ENCODE assay signal across 20 cellular contexts in the genomic region with DNA sequence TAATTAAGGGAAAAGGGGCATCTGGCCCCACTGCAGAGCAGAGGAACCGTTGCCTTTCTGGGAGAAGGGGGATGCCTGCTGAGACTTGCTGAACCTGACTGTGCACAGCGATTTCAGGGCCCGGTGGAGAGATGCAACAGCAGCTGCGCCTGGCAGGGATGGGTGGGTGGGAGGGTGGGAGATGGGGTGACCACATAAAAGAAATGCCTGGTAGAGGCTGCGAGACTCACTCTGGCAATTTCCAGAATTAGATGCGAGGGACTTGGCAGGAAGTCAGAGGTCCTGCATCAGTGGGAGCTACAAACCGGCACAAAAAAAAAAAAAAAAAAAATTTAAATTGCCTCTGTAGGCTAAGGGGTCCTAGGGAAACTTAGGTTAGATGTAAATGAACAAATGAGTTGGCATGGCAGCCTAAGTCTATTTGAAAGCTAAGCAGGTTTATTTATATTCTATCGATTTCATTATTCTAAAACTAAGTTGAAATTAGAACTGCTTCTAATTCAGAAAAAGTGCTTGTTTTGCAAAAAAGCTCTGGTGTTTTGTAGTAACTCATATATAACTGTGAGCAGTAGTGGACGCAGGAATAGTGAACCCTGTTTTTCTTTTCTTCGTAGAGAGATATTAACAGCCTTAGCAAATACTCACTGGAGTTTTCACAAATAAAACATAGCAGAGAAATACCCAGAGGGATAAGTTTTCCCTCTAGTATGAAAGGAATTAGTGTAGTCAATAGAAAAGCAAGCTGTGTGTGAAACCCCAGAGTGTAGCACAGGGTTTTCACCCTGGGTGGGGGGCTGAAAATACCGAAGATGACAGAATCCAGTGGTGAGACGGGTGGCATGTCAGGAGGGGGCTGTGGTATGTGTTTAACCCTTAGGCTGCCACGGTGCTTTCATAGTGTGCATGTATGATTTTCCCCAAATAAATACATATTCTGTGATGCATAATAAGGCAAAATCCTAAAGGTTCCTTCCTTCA.
A peak's percentile ranks its signal among the peaks of the same experiment; 100 is the strongest.
DNase-seq lines count a peak whose midpoint lies in the region; ATAC-seq, FAIRE-seq and TF ChIP-seq lines count a peak whose summit lies in the region.
"Had no signal": no experiment of that assay in that cellular context is flagged by ENCODE, and none has a peak within 500 bp of the region (broad histone marks: within the 10 kb centered on the region; RNA-seq: fewer than 3 reads in every experiment).

No MANE protein-coding gene starts in this region.

- H3K4me2 ChIP-seq in GM23338: no peak overlapping the region
- H3K4me2 ChIP-seq in K562 (ENCODE audit: insufficient read depth, low read length): no peak overlapping the region
- no peak overlapping the region for H3K4me2 ChIP-seq in HepG2 (ENCODE audit: low read depth, low read length)
- peak overlapping the region; percentile 40 for H3K4me2 ChIP-seq in smooth muscle cell

- CTCF ChIA-PET in K562 (lab: Yijun Ruan, JAX; ENCODE audit: low intra/inter-chr PET ratio) (interaction anchor here (0.6 kb wide), 1 partner anchor 476 kb away, joined by 5 read pairs; no protein-coding TSS in a partner anchor), HepG2 (lab: Yijun Ruan, JAX; ENCODE audit: low intra/inter-chr PET ratio, low total read pairs) (no interaction called here)

- no peaks in the 10 kb centered on the region for H3K9me3 Mint-ChIP-seq in GM23338
- H3K9me3 Mint-ChIP-seq: CD4-positive, CD25-positive, alpha-beta regulatory T cell; T-helper 2 cell treated with Interferon-gamma antibody and Interleukin-4, amounts not matched to agents 5 μg/mL and 100 μg/mL, for 36 hours had no signal

- TF ChIP-seq POLR2A in K562 (conservative IDR thresholded peaks at IDR 0.05) (no peak), HepG2 (IDR thresholded peaks at IDR 0.05; ENCODE audit: insufficient read depth in 1 of 2, low read depth in 2 of 2, low read length in 2 of 2) (no peak), GM12892 (IDR thresholded peaks at IDR 0.05; ENCODE audit: low read depth, low read length) (no peak)

- WGBS in K562 (ENCODE audit: insufficient coverage, low coverage, missing lambda C conversion rate): 5% methylated on average over 8 of the region's 13 CpGs
- 68% methylated on average over 13 of the region's 13 CpGs for WGBS in HepG2 (ENCODE audit: low lambda C conversion rate)
- WGBS in smooth muscle cell (ENCODE audit: low lambda C conversion rate): 44% methylated on average over 13 of the region's 13 CpGs

- peaks cover 3% of the 10 kb centered on the region for H3K27me3 Mint-ChIP-seq in GM23338 (ENCODE audit: insufficient read depth, low read depth, poor library complexity)

- H2AFZ ChIP-seq in GM23338 (no peak overlapping the region), K562 (ENCODE audit: low read depth, low read length) (no peak overlapping the region), HepG2 (ENCODE audit: low read length) (no peak overlapping the region), smooth muscle cell (ENCODE audit: low read depth) (no peak overlapping the region)

- H3K4me3 ChIP-seq in GM23338 (no peak overlapping the region), K562 (no peak overlapping the region), HepG2 (replicated peaks in 1 of 3; ENCODE audit: insufficient read depth in 1 of 3, low read depth in 2 of 3, low read length in 3 of 3) (no peak overlapping the region), smooth muscle cell (no peak overlapping the region)
- H3K4me3 ChIP-seq: thoracic aorta had no signal

- 0 out of 2 replicates have a peak, but pooled peaks cover 3% of the 10 kb centered on the region for H4K20me1 ChIP-seq in GM23338 (replicated peaks; ENCODE audit: insufficient read depth)
- H4K20me1 ChIP-seq in K562 (replicated peaks; ENCODE audit: control insufficient read depth, insufficient read depth, low read length): no peaks in the 10 kb centered on the region
- no peaks in the 10 kb centered on the region for H4K20me1 ChIP-seq in HepG2 (ENCODE audit: insufficient read depth, low read length)
- H4K20me1 ChIP-seq in smooth muscle cell (ENCODE audit: low read depth): no peaks in the 10 kb centered on the region

- H3K9me2 ChIP-seq in GM23338 (ENCODE audit: insufficient read depth): no peaks in the 10 kb centered on the region

- no peaks in the 10 kb centered on the region for H3K36me3 Mint-ChIP-seq in GM23338 (ENCODE audit: low read depth)
- H3K36me3 Mint-ChIP-seq: CD4-positive, CD25-positive, alpha-beta regulatory T cell had no signal

- no peak overlapping the region for H3K4me3 Mint-ChIP-seq in GM23338
- H3K4me3 Mint-ChIP-seq: CD4-positive, CD25-positive, alpha-beta regulatory T cell; T-helper 2 cell treated with Interferon-gamma antibody and Interleukin-4, amounts not matched to agents 5 μg/mL and 100 μg/mL, for 36 hours had no signal

- intact Hi-C loops in K562 (cut with micrococcal nuclease): no loop called here
- intact Hi-C loops in HepG2 (cut with micrococcal nuclease; ENCODE audit: unreplicated experiment): no loop called here

- 0 out of 2 replicates have a peak overlapping the region, but pooled peaks have one; percentile 5 for H3K27ac ChIP-seq in GM23338 (ENCODE audit: low read depth)
- H3K27ac ChIP-seq in K562 (ENCODE audit: extremely low read depth, low read depth, low read length): no peak overlapping the region
- H3K27ac ChIP-seq in HepG2 (ENCODE audit: extremely low read length, insufficient read depth, low read length): no peak overlapping the region
- no peak overlapping the region for H3K27ac ChIP-seq in smooth muscle cell (ENCODE audit: low read depth)
- H3K27ac ChIP-seq: thoracic aorta had no signal

- H3K27me3 ChIP-seq in GM23338 (ENCODE audit: insufficient read depth) (no peaks in the 10 kb centered on the region), K562 (ENCODE audit: control insufficient read depth in 2 of 2, insufficient read depth in 2 of 2, low read length in 2 of 2) (peaks cover 7 to 11% of the 10 kb centered on the region in 2 experiments; a peak in 2 of 5 replicates), HepG2 (ENCODE audit: control insufficient read depth in 1 of 2, insufficient read depth in 2 of 2, low read length in 2 of 2) (no peaks in the 10 kb centered on the region), smooth muscle cell (ENCODE audit: low read depth) (no peaks in the 10 kb centered on the region)

- H3K4me1 ChIP-seq in GM23338 (ENCODE audit: insufficient read depth) (peaks cover 7% of the 10 kb centered on the region; the same call in 1 of the 2 replicates), K562 (replicated peaks in 1 of 2; ENCODE audit: control insufficient read depth in 2 of 2, insufficient read depth in 2 of 2, low read length in 2 of 2) (no peaks in the 10 kb centered on the region), HepG2 (ENCODE audit: insufficient read depth, low read length) (peaks cover 22% of the 10 kb centered on the region), smooth muscle cell (ENCODE audit: low read depth) (peaks cover 9% of the 10 kb centered on the region)

- H3K79me2 ChIP-seq in GM23338 (replicated peaks; ENCODE audit: insufficient read depth) (no peaks in the 10 kb centered on the region), K562 (ENCODE audit: control insufficient read depth, insufficient read depth, low read length) (no peaks in the 10 kb centered on the region), HepG2 (ENCODE audit: insufficient read depth, low read length) (no peaks in the 10 kb centered on the region), smooth muscle cell (ENCODE audit: low read depth) (no peaks in the 10 kb centered on the region)

- FAIRE-seq in K562 (lab: Jason Lieb, UNC) (no peak), HepG2 (lab: Jason Lieb, UNC) (no peak), GM12892 (lab: Jason Lieb, UNC) (no peak)

- H3K4me1 Mint-ChIP-seq in GM23338: peaks cover 9% of the 10 kb centered on the region; the same call in 2 of the 3 replicates

- no peaks in the 10 kb centered on the region for H3K9me1 ChIP-seq in K562 (ENCODE audit: control insufficient read depth, insufficient read depth, low read length)

- H3F3A ChIP-seq in GM23338 (replicated peaks; ENCODE audit: low read depth) (no peaks in the 10 kb centered on the region), smooth muscle cell (ENCODE audit: low read depth) (peaks cover 6% of the 10 kb centered on the region)

- BruUV-seq in K562 (replicated peaks; lab: Mats Ljungman, UMichigan) (no TSS peak), HepG2 (replicated peaks; lab: Mats Ljungman, UMichigan) (no TSS peak)

- no peak for DNase-seq in GM23338 (ENCODE audit: low spot score)
- DNase-seq in K562 (ENCODE audit: extremely low read depth in 1 of 4, low spot score in 3 of 4): no peak
- no peak for DNase-seq in HepG2 (ENCODE audit: low spot score)
- DNase-seq in smooth muscle cell (lab: John Stamatoyannopoulos, UW; ENCODE audit: unreplicated experiment): no peak
- no peak for DNase-seq in DMS153 treated with DMSO at 0.1 percent for 48 hours (lab: John Stamatoyannopoulos, UW; ENCODE audit: unreplicated experiment)
- no peak for DNase-seq in SIG-M5 (lab: John Stamatoyannopoulos, UW)
- DNase-seq in GM12892 (ENCODE audit: insufficient read length): no peak
- DNase-seq: activated CD4-positive, alpha-beta T cell treated with anti-CD3 and anti-CD28 coated beads for 48 hours; activated naive CD4-positive, alpha-beta T cell treated with Interleukin-2 at 50 U/mL for 16 hours; activated T-cell treated with anti-CD3 and anti-CD28 coated beads, Interleukin-2, amount 50 U/mL, for 48 hours; CD4-positive, CD25-positive, alpha-beta regulatory T cell; dermis blood vessel endothelial cell; kidney glomerular epithelial cell; NCI-H1048; NCI-H187; NCI-H526 treated with DMSO at 0.1 percent for 48 hours; stimulated activated naive CD8-positive, alpha-beta T cell treated with anti-CD3 and anti-CD28 coated beads, Interleukin-15, Interleukin-2, amounts not matched to agents 100 U/mL and 50 U/mL, for 24 hours had no signal

- no peaks in the 10 kb centered on the region for H3K9me3 ChIP-seq in K562 (replicated peaks; ENCODE audit: control insufficient read depth, insufficient read depth, low read depth, low read length)
- H3K9me3 ChIP-seq in HepG2 (ENCODE audit: low read length): no peaks in the 10 kb centered on the region
- H3K9me3 ChIP-seq in smooth muscle cell (replicated peaks; ENCODE audit: low read depth): no peaks in the 10 kb centered on the region
- H3K9me3 ChIP-seq: thoracic aorta had no signal

- H3K36me3 ChIP-seq in GM23338 (ENCODE audit: insufficient read depth) (no peaks in the 10 kb centered on the region), K562 (ENCODE audit: control insufficient read depth, insufficient read depth, low read length) (peaks cover 4% of the 10 kb centered on the region; the same call in 1 of the 3 replicates), HepG2 (replicated peaks in 1 of 2; ENCODE audit: control insufficient read depth in 1 of 2, insufficient read depth in 2 of 2, low read length in 2 of 2) (no peaks in the 10 kb centered on the region), smooth muscle cell (ENCODE audit: low read depth) (no peaks in the 10 kb centered on the region)
- H3K36me3 ChIP-seq: thoracic aorta had no signal

- in situ Hi-C loops in K562 (cut with MboI): no loop called here
- in situ Hi-C loops in HepG2 (cut with HindIII; ENCODE audit: extremely low pct_ligation_motif_present, low pct_unique_long_range_greater_than_20kb): no loop called here

- H3K27ac Mint-ChIP-seq in GM23338: no peak overlapping the region
- H3K27ac Mint-ChIP-seq: CD4-positive, CD25-positive, alpha-beta regulatory T cell; T-helper 2 cell treated with Interferon-gamma antibody and Interleukin-4, amounts not matched to agents 5 μg/mL and 100 μg/mL, for 36 hours had no signal

- TF ChIP-seq CTCF in GM23338 (conservative IDR thresholded peaks at IDR 0.05; ENCODE audit: low read depth in 2 of 2): no peak
- TF ChIP-seq CTCF in K562 (IDR thresholded peaks at IDR 0.05 in 2 of 3, conservative IDR thresholded peaks at IDR 0.05 in 1 of 3; ENCODE audit: insufficient read depth in 2 of 3, low read depth in 1 of 3, low read length in 3 of 3): no peak
- no peak for TF ChIP-seq CTCF in HepG2 (CRISPR knock-in tag; IDR thresholded peaks at IDR 0.05)
- TF ChIP-seq CTCF in smooth muscle cell (IDR thresholded peaks at IDR 0.05; ENCODE audit: borderline replicate concordance, insufficient read depth, poor library complexity, severe bottlenecking): no peak

- POLR2A ChIA-PET in K562 (lab: Yijun Ruan, JAX) (interaction anchor here (0.5 to 0.6 kb wide), 4 partner anchors 11 to 928 kb away, joined by 3 to 4 read pairs (median 3); no protein-coding TSS in a partner anchor), HepG2 (lab: Yijun Ruan, JAX) (no interaction called here)

- no peak for TF ChIP-seq RAD21 in K562 (CRISPR knock-in tag; conservative IDR thresholded peaks at IDR 0.05 in 1 of 2, IDR thresholded peaks at IDR 0.05 in 1 of 2)
- no peak for TF ChIP-seq RAD21 in HepG2 (CRISPR knock-in tag; IDR thresholded peaks at IDR 0.05)

- ATAC-seq in GM23338 (peak; percentile 41), K562 (peak; percentile 25; the same call in 2 of the 3 replicates), HepG2 (peak; percentile 12)
- ATAC-seq: SK-N-SH treated with all-trans-retinoic acid at 6 μM for 48 hours; stimulated activated naive CD8-positive, alpha-beta T cell treated with anti-CD3 and anti-CD28 coated beads, Interleukin-15, Interleukin-2, amounts not matched to agents 100 U/mL and 50 U/mL, for 24 hours had no signal

- TF ChIP-seq EP300 in K562 (IDR thresholded peaks at IDR 0.05; ENCODE audit: low read length) (no peak), HepG2 (IDR thresholded peaks at IDR 0.05; ENCODE audit: low read depth in 2 of 2, low read length in 2 of 2) (no peak), HepG2 (CRISPR knock-in tag; IDR thresholded peaks at IDR 0.05; ENCODE audit: borderline replicate concordance) (no peak)

- H3K9ac ChIP-seq in K562 (ENCODE audit: insufficient read depth in 1 of 2, low read depth in 2 of 2, low read length in 2 of 2): no peak overlapping the region
- H3K9ac ChIP-seq in HepG2 (ENCODE audit: insufficient read depth, low read depth, low read length): no peak overlapping the region
- H3K9ac ChIP-seq in smooth muscle cell (ENCODE audit: low read depth): no peak overlapping the region
